2 cellular contexts compared by ENCODE assay signal in genomic region chr1:248083864-248084263, GRCh38. TPM values are rescaled to one million over a fixed set of nuclear protein-coding genes. Genes with fewer than 3 reads are reported as not detected.
"Had no signal": no experiment of that assay in that cellular context is flagged by ENCODE, and none has a peak within 500 bp of the region (broad histone marks: within the 10 kb centered on the region; RNA-seq: fewer than 3 reads in every experiment).

No MANE protein-coding gene starts in this region.

RNA-seq across cellular contexts. Expression of gene OR2L13, which starts 11.1 kb away (rescaled TPM):
- total RNA-seq: G401, GM12878 had no signal
- polyA plus RNA-seq: GM12878 had no signal

RNA-seq across cellular contexts. Expression of gene OR2L3, which starts 37.2 kb away (rescaled TPM):
- total RNA-seq: G401, GM12878 had no signal
- polyA plus RNA-seq: GM12878 had no signal

RNA-seq across cellular contexts. Expression of gene OR2L2, which starts 54.0 kb away (rescaled TPM):
- total RNA-seq: G401 had no signal
